ENCODE assay signal across 15 cellular contexts in genomic region chr5:80956272-80956671, GRCh38. TPM values are rescaled to one million over a fixed set of nuclear protein-coding genes. Genes with fewer than 3 reads are reported as not detected.
DNase-seq lines count a peak whose midpoint lies in the region; ATAC-seq and TF ChIP-seq lines count a peak whose summit lies in the region.
"Had no signal": no experiment of that assay in that cellular context is flagged by ENCODE, and none has a peak within 500 bp of the region (broad histone marks: within the 10 kb centered on the region; RNA-seq: fewer than 3 reads in every experiment).

No MANE protein-coding gene starts in this region.

- no peak for TF ChIP-seq EP300 in SK-N-SH (IDR thresholded peaks at IDR 0.05; ENCODE audit: borderline replicate concordance in 1 of 2, low read depth in 1 of 2, low read length in 1 of 2)

- DNase-seq in SK-N-SH: no peak
- no peak for DNase-seq in adipocyte (ENCODE audit: low read depth)
- no peak for DNase-seq in fibroblast of the aortic adventitia (ENCODE audit: low read depth)
- DNase-seq in activated gamma-delta T cell treated with Interleukin-2 at 50 U/mL for 16 hours: no peak
- DNase-seq in caudate nucleus (lab: John Stamatoyannopoulos, UW): no peak
- DNase-seq: CD8-positive, alpha-beta T cell; GDM1; NK-92 treated with Interleukin-12 subunit alpha and Interleukin-12 subunit beta, amount 100 ng/mL, for 24 hours; RPMI8226 had no signal

- ATAC-seq in SK-N-SH treated with all-trans-retinoic acid at 6 μM for 48 hours: no peak
- no peak for ATAC-seq in HG03095 (IDR thresholded peaks at IDR 0.05; ENCODE audit: unreplicated experiment)
- ATAC-seq in HG03108 (IDR thresholded peaks at IDR 0.05; ENCODE audit: unreplicated experiment): no peak
- ATAC-seq: CD8-positive, alpha-beta T cell; GM12878 had no signal

- CTCF ChIA-PET in SK-N-SH (lab: Yijun Ruan, JAX): interaction anchor here (0.8 kb wide), 1 partner anchor 20 kb away, joined by 3 read pairs; no protein-coding TSS in a partner anchor

- H3K4me1 ChIP-seq in SK-N-SH (ENCODE audit: control insufficient read depth in 1 of 2, insufficient read depth in 2 of 2, low read depth in 1 of 2, low read length in 1 of 2) (no peaks in the 10 kb centered on the region; a peak in 2 of 4 replicates), adipocyte (ENCODE audit: control insufficient read depth, insufficient read depth, low read length) (peaks cover 4% of the 10 kb centered on the region)

- H3K27ac ChIP-seq in SK-N-SH (ENCODE audit: low read depth in 2 of 2, low read length in 1 of 2): no peak overlapping the region
- no peak overlapping the region for H3K27ac ChIP-seq in caudate nucleus (ENCODE audit: low read depth, low read length)
- H3K27ac ChIP-seq: 22Rv1, BLaER1 had no signal

- H3K36me3 ChIP-seq in SK-N-SH (replicated peaks in 1 of 2; ENCODE audit: control insufficient read depth in 1 of 2, insufficient read depth in 2 of 2, low read length in 1 of 2): no peaks in the 10 kb centered on the region
- H3K36me3 ChIP-seq in adipocyte (ENCODE audit: control insufficient read depth, insufficient read depth, low read length, severe bottlenecking): no peaks in the 10 kb centered on the region
- H3K36me3 ChIP-seq: BLaER1 had no signal

- TF ChIP-seq RAD21 in SK-N-SH (IDR thresholded peaks at IDR 0.05; ENCODE audit: low read length): no peak

- H2AFZ ChIP-seq in SK-N-SH (ENCODE audit: low read depth): no peak overlapping the region

- peak overlapping the region; percentile 24; the same call in 1 of the 2 replicates for H3K4me2 ChIP-seq in SK-N-SH
- H3K4me2 ChIP-seq: BLaER1 had no signal

- H3F3A ChIP-seq in SK-N-SH (replicated peaks; ENCODE audit: insufficient read depth): no peaks in the 10 kb centered on the region

- no peaks in the 10 kb centered on the region for H4K20me1 ChIP-seq in SK-N-SH (ENCODE audit: insufficient read depth)
- H4K20me1 ChIP-seq: BLaER1 had no signal

- POLR2A ChIA-PET in SK-N-SH (lab: Yijun Ruan, JAX): no interaction called here

- no peaks in the 10 kb centered on the region for H3K9me2 ChIP-seq in SK-N-SH

- TF ChIP-seq CTCF in SK-N-SH (IDR thresholded peaks at IDR 0.05): no peak
- TF ChIP-seq CTCF in fibroblast of the aortic adventitia (IDR thresholded peaks at IDR 0.05; ENCODE audit: insufficient read depth, low read length): no peak

- no peak overlapping the region for H3K9ac ChIP-seq in SK-N-SH
- H3K9ac ChIP-seq in adipocyte (ENCODE audit: low read length): no peak overlapping the region
- H3K9ac ChIP-seq: BLaER1 had no signal

- H3K9me3 ChIP-seq in SK-N-SH (no peaks in the 10 kb centered on the region), adipocyte (ENCODE audit: control insufficient read depth, low read length) (no peaks in the 10 kb centered on the region)

- peaks cover 17% of the 10 kb centered on the region; the same call in 1 of the 2 replicates for H3K27me3 ChIP-seq in SK-N-SH (ENCODE audit: insufficient read depth)
- peaks cover 59% of the 10 kb centered on the region for H3K27me3 ChIP-seq in adipocyte (replicated peaks; ENCODE audit: control insufficient read depth, insufficient read depth, low read length)
- H3K27me3 ChIP-seq: BLaER1 had no signal

- no peaks in the 10 kb centered on the region for H3K79me2 ChIP-seq in SK-N-SH (ENCODE audit: insufficient read depth)

- H3K4me3 ChIP-seq in SK-N-SH (ENCODE audit: low read depth in 2 of 2, low read length in 1 of 2) (peak overlapping the region in 1 of 2 experiments; percentile 46; a peak in 3 of 4 replicates), adipocyte (ENCODE audit: low read length) (peak overlapping the region; percentile 72), fibroblast of the aortic adventitia (ENCODE audit: low read depth, low read length) (peak overlapping the region; percentile 58)
- H3K4me3 ChIP-seq: BLaER1, GM12878 had no signal

- 64% methylated on average over 7 of the region's 7 CpGs for WGBS in SK-N-SH (ENCODE audit: low lambda C conversion rate)

TF ChIP-seq in SK-N-SH, 30 proteins besides CTCF, POLR2A, EP300 and RAD21 (continues in another document):
- no peak for TF ChIP-seq MAX (IDR thresholded peaks at IDR 0.05; ENCODE audit: low read depth)
- TF ChIP-seq RCOR1 (IDR thresholded peaks at IDR 0.05; ENCODE audit: low read length): no peak
- no peak for TF ChIP-seq IRF3 (IDR thresholded peaks at IDR 0.05; ENCODE audit: low read depth, low read length)
- no peak for TF ChIP-seq FOXM1 (IDR thresholded peaks at IDR 0.05; ENCODE audit: low read depth)
- no peak for TF ChIP-seq JUND (IDR thresholded peaks at IDR 0.05)
- no peak for TF ChIP-seq TEAD4 (IDR thresholded peaks at IDR 0.05; ENCODE audit: borderline replicate concordance, insufficient read depth)
- no peak for TF ChIP-seq NFIC (IDR thresholded peaks at IDR 0.05; ENCODE audit: borderline replicate concordance)
- no peak for TF ChIP-seq RFX5 (IDR thresholded peaks at IDR 0.05; ENCODE audit: low read length)
- no peak for TF ChIP-seq USF1 (IDR thresholded peaks at IDR 0.05; ENCODE audit: borderline replicate concordance, low read depth)
- TF ChIP-seq GABPA (IDR thresholded peaks at IDR 0.05; ENCODE audit: low read depth): no peak
- TF ChIP-seq FOXJ3 (CRISPR knock-in tag; IDR thresholded peaks at IDR 0.05): no peak

TF ChIP-seq in SK-N-SH treated with all-trans-retinoic acid at 6 μM for 48 hours, 23 proteins besides CTCF, POLR2A, EP300 and RAD21 (continues in another document):
- TF ChIP-seq RARB (CRISPR knock-in tag; IDR thresholded peaks at IDR 0.05) (no peak), ZFP3 (CRISPR knock-in tag; IDR thresholded peaks at IDR 0.05) (no peak), ZNF70 (CRISPR knock-in tag; IDR thresholded peaks at IDR 0.05) (no peak), ISL1 (CRISPR knock-in tag; IDR thresholded peaks at IDR 0.05) (no peak), CSRNP3 (CRISPR knock-in tag; IDR thresholded peaks at IDR 0.05) (no peak), ZFP30 (CRISPR knock-in tag; IDR thresholded peaks at IDR 0.05) (no peak), GLIS3 (CRISPR knock-in tag; IDR thresholded peaks at IDR 0.05) (no peak), ZNF8 (CRISPR knock-in tag; IDR thresholded peaks at IDR 0.05) (no peak), CREB5 (CRISPR knock-in tag; IDR thresholded peaks at IDR 0.05; ENCODE audit: low read depth) (no peak), ZNF565 (CRISPR knock-in tag; conservative IDR thresholded peaks at IDR 0.05; ENCODE audit: low read depth) (no peak), ESRRG (CRISPR knock-in tag; IDR thresholded peaks at IDR 0.05) (no peak), BACH2 (CRISPR knock-in tag; IDR thresholded peaks at IDR 0.05; ENCODE audit: borderline replicate concordance) (no peak), TCF4 (CRISPR knock-in tag; IDR thresholded peaks at IDR 0.05; ENCODE audit: borderline replicate concordance) (no peak), TOX (CRISPR knock-in tag; IDR thresholded peaks at IDR 0.05; ENCODE audit: borderline replicate concordance) (no peak), TSHZ2 (CRISPR knock-in tag; IDR thresholded peaks at IDR 0.05) (no peak), OSR1 (CRISPR knock-in tag; IDR thresholded peaks at IDR 0.05) (no peak)

RNA-seq across cellular contexts. Expression of gene RASGRF2, which starts 3.9 kb away (rescaled TPM):
- polyA plus RNA-seq in SK-N-SH (2012; rRNA removed): under 0.01 TPM in 1 of 2 replicates, not detected in the other
- polyA plus RNA-seq in SK-N-SH (2012; cell fraction: cytosol; rRNA removed): 0.01 TPM in 2 replicates
- 0.04 and 0.07 TPM in 2 replicates for polyA plus RNA-seq in SK-N-SH (2012; cell fraction: nucleus; rRNA removed)
- total RNA-seq in fibroblast of the aortic adventitia (ENCODE audit: low replicate concordance): 0.49 and 3.3 TPM in 2 replicates
